In the genomic region with DNA sequence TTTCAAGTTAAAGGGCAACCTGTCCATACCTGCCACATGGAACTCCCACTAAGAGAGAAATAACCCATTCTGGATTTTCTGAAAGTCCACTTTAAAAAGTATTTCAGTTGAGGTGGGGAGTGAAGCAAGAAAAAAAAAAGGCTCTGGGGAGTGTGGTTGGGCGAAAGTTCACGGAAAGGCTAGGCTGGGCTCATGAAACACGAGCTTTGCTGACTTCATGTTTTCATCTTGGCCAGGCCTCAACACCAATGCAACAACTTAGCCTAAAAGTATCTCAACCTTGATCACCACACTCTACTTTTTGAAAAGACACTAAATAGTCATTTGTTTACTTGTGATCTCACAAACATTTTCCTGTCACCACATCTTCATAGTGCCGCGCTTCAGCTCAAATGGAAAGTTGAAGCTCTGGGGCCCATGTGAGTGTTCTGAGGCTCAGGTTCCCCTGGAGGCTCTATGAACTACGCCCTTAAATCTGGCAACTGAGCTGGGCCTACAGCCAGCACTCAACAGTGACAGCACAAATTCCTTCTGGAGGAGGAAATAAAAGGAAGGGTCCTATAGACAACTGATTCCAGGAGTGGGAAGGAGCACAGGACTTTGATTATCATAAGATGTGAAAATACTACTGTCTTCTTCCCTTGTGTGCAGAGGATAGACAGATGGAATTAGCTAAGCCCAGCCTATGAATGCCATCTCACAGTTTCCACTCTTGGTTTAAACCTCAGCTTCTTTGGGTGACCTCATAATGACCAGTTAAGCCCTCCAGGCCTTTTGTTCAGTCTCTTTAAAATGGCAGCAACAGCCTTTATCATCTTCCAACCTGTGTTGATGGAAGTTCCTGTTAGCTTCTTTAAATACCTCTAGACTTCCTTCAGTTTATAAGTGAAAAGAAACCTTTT, we compare ENCODE assay signal across 19 cellular contexts. TPM values are rescaled to one million over a fixed set of nuclear protein-coding genes. Genes with fewer than 3 reads are reported as not detected.
DNase-seq lines count a peak whose midpoint lies in the region; ATAC-seq lines count a peak whose summit lies in the region.
"Had no signal": no experiment of that assay in that cellular context is flagged by ENCODE, and none has a peak within 500 bp of the region (broad histone marks: within the 10 kb centered on the region; RNA-seq: fewer than 3 reads in every experiment).

No MANE protein-coding gene starts in this region.

- no peaks in the 10 kb centered on the region for H3K9me3 Mint-ChIP-seq in T-cell
- H3K9me3 Mint-ChIP-seq in central memory CD8-positive, alpha-beta T cell: no peaks in the 10 kb centered on the region
- H3K9me3 Mint-ChIP-seq: type B pancreatic cell had no signal

- peak overlapping the region; percentile 88 to 99 for H3K27ac Mint-ChIP-seq in T-cell
- H3K27ac Mint-ChIP-seq in central memory CD8-positive, alpha-beta T cell (ENCODE audit: low read depth): no peak overlapping the region
- H3K27ac Mint-ChIP-seq: mesothelial cell of epicardium, type B pancreatic cell had no signal

- peaks cover 78% of the 10 kb centered on the region for H3K36me3 Mint-ChIP-seq in T-cell
- peaks cover 3% of the 10 kb centered on the region for H3K36me3 Mint-ChIP-seq in central memory CD8-positive, alpha-beta T cell (ENCODE audit: insufficient read depth)
- H3K36me3 Mint-ChIP-seq: mesothelial cell of epicardium, type B pancreatic cell had no signal

- POLR2A ChIA-PET in T-cell (lab: Charles Lee): interaction anchor here in 1 of 2 donors (0.5 to 0.8 kb wide), 2 partner anchors 26 to 63 kb away, joined by 3 to 8 read pairs; no protein-coding TSS in a partner anchor

- DNase-seq in stimulated activated CD4-positive, alpha-beta T cell treated with anti-CD3 and anti-CD28 coated beads, Interleukin-1b, Interleukin-23, amount 100 ng/mL, for 48 hours: peak; percentile 61
- no peak for DNase-seq in stimulated activated CD4-positive, alpha-beta T cell treated with anti-CD3 and anti-CD28 coated beads, Interleukin-12 subunit alpha, Interleukin-12 subunit beta, amount 100 ng/mL, for 4 hours
- no peak for DNase-seq in T-cell
- no peak for DNase-seq in central memory CD8-positive, alpha-beta T cell (ENCODE audit: low spot score in 2 of 2)
- peak; percentile 57 for DNase-seq in stromal cell of bone marrow (ENCODE audit: low read depth)
- no peak for DNase-seq in NCI-H226
- DNase-seq in NCI-H1417 (lab: John Stamatoyannopoulos, UW): no peak
- no peak for DNase-seq in GOT3 (lab: John Stamatoyannopoulos, UW)
- DNase-seq: cerebellar nuclear complex, head of caudate nucleus, islet precursor cell, Kasumi-1, NCI-H187 treated with DMSO at 0.1 percent for 48 hours, NCI-H526 treated with DMSO at 0.1 percent for 48 hours, Peyer's patch had no signal

- peak; percentile 33 to 54 (median 45) for ATAC-seq in T-cell (replicated peaks in 1 of 4)
- ATAC-seq in central memory CD8-positive, alpha-beta T cell (replicated peaks; ENCODE audit: extremely low read depth, poor library complexity, severe bottlenecking): no peak

- H3K27me3 Mint-ChIP-seq in T-cell: peaks cover 0 to 11% of the 10 kb centered on the region in 2 donors
- no peaks in the 10 kb centered on the region for H3K27me3 Mint-ChIP-seq in central memory CD8-positive, alpha-beta T cell
- H3K27me3 Mint-ChIP-seq: type B pancreatic cell had no signal

- peak overlapping the region; percentile 86 to 96 (median 91) for H3K4me3 Mint-ChIP-seq in T-cell
- peak overlapping the region; percentile 38 for H3K4me3 Mint-ChIP-seq in central memory CD8-positive, alpha-beta T cell
- H3K4me3 Mint-ChIP-seq: mesothelial cell of epicardium, type B pancreatic cell had no signal

- CTCF ChIA-PET in T-cell (lab: Charles Lee): interaction anchor here in 1 of 2 donors (1.0 to 1.5 kb wide), 2 partner anchors 43 to 76 kb away, joined by 3 to 4 read pairs; no protein-coding TSS in a partner anchor

- H3K4me1 Mint-ChIP-seq in T-cell: peaks cover 46 to 57% (median 46%) of the 10 kb centered on the region in 3 donors
- peaks cover 8% of the 10 kb centered on the region for H3K4me1 Mint-ChIP-seq in central memory CD8-positive, alpha-beta T cell
- H3K4me1 Mint-ChIP-seq: mesothelial cell of epicardium had no signal

RNA-seq across cellular contexts. Expression of gene CD40LG, which starts 5.1 kb away (rescaled TPM):
- total RNA-seq in T-cell: 10 to 100 TPM; 23.8 to 38.4 (median 37.1) TPM
- total RNA-seq: Daoy, mesothelial cell of epicardium, osteoblast had no signal

Comparison
In these comparisons a context has a peak if more than half of its experiments do, and no peak if none do; other contexts are left out.
1. DNase-seq: peak in stimulated activated CD4-positive, alpha-beta T cell treated with anti-CD3 and anti-CD28 coated beads, Interleukin-1b, Interleukin-23, amount 100 ng/mL, for 48 hours (single experiment) and stromal cell of bone marrow (single experiment); none in stimulated activated CD4-positive, alpha-beta T cell treated with anti-CD3 and anti-CD28 coated beads, Interleukin-12 subunit alpha, Interleukin-12 subunit beta, amount 100 ng/mL, for 4 hours (single experiment), T-cell (0 of 34), central memory CD8-positive, alpha-beta T cell (0 of 2), NCI-H226 (single experiment), NCI-H1417 (0 of 3) and GOT3 (single experiment).